In the genomic region with DNA sequence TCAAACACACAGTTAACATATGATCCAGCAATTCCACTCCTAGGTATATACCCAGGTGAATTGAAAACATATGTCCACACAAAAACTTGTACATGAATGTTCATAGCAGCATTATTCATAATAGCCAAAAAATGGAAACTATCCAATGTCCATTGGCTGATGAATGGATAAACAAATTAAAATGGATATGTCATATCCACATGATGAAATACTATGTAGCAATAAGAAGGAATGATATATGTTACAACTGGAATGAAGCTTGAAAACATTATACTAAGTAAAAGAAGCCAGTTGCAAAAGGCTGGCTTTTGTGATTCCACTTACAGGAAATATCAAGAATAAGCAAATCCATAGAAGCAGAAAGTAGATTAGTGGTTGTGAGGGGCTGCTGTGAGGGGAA, we compare ENCODE assay signal across 26 cellular contexts. TPM values are rescaled to one million over a fixed set of nuclear protein-coding genes. Genes with fewer than 3 reads are reported as not detected.
"Had no signal": no experiment of that assay in that cellular context is flagged by ENCODE, and none has a peak within 500 bp of the region (broad histone marks: within the 10 kb centered on the region; RNA-seq: fewer than 3 reads in every experiment).

No MANE protein-coding gene starts in this region.

- ATAC-seq: activated T-cell treated with anti-CD3 and anti-CD28 coated beads, Interleukin-2, amount 50 U/mL, for 72 hours; gastroesophageal sphincter; heart left ventricle had no signal

- H3K27ac Mint-ChIP-seq: activated naive CD4-positive, alpha-beta T cell treated with anti-CD3 and anti-CD28 coated beads, Interleukin-2, amount 50 U/mL, for 24 hours; activated T-cell treated with anti-CD3 and anti-CD28 coated beads, Interleukin-2, amount 50 U/mL, for 72 hours; memory B cell had no signal

- H3K27ac ChIP-seq: adrenal gland, coronary artery, esophagus muscularis mucosa, gastroesophageal sphincter, heart left ventricle, left ventricle myocardium inferior, sigmoid colon, tibial nerve, uterus, WERI-Rb-1 had no signal

- H3K4me1 Mint-ChIP-seq: activated naive CD4-positive, alpha-beta T cell treated with anti-CD3 and anti-CD28 coated beads, Interleukin-2, amount 50 U/mL, for 24 hours; central memory CD8-positive, alpha-beta T cell; memory B cell had no signal

- H3K4me3 Mint-ChIP-seq: activated naive CD4-positive, alpha-beta T cell treated with anti-CD3 and anti-CD28 coated beads, Interleukin-2, amount 50 U/mL, for 24 hours; activated T-cell treated with anti-CD3 and anti-CD28 coated beads, Interleukin-2, amount 50 U/mL, for 72 hours; central memory CD8-positive, alpha-beta T cell; memory B cell had no signal

- H3K9me3 Mint-ChIP-seq: activated naive CD4-positive, alpha-beta T cell treated with anti-CD3 and anti-CD28 coated beads, Interleukin-2, amount 50 U/mL, for 24 hours; activated T-cell treated with anti-CD3 and anti-CD28 coated beads, Interleukin-2, amount 50 U/mL, for 72 hours; central memory CD8-positive, alpha-beta T cell; memory B cell had no signal

- H3K36me3 ChIP-seq: adrenal gland, esophagus muscularis mucosa, gastroesophageal sphincter, heart left ventricle, left ventricle myocardium inferior, sigmoid colon, tibial nerve, uterus, WERI-Rb-1 had no signal

- H3K4me3 ChIP-seq: adrenal gland, coronary artery, esophagus muscularis mucosa, gastroesophageal sphincter, heart left ventricle, left ventricle myocardium inferior, sigmoid colon, tibial nerve, uterus had no signal

- H3K4me1 ChIP-seq: left ventricle myocardium inferior, tibial nerve, uterus had no signal

- DNase-seq: activated CD4-positive, alpha-beta T cell treated with anti-CD3 and anti-CD28 coated beads for 1 hour; activated CD4-positive, alpha-beta T cell treated with anti-CD3 and anti-CD28 coated beads, Interleukin-2, amount 50 U/mL, for 4 hours; activated gamma-delta T cell; activated T-cell treated with anti-CD3 and anti-CD28 coated beads, Interleukin-2, amount 50 U/mL, for 72 hours; adrenal gland; heart left ventricle; left ventricle myocardium inferior; occipital lobe; posterior cingulate gyrus; sigmoid colon; stimulated activated CD4-positive, alpha-beta T cell treated with anti-CD3 and anti-CD28 coated beads, Interleukin-12 subunit alpha, Interleukin-12 subunit beta, amount 100 ng/mL, for 4 hours; stimulated activated CD4-positive, alpha-beta T cell treated with anti-CD3 and anti-CD28 coated beads, Interleukin-1b, Interleukin-23, amount 100 ng/mL, for 48 hours; stimulated activated CD8-positive, alpha-beta memory T cell treated with anti-CD3 and anti-CD28 coated beads, Interleukin-4, amount 100 ng/mL, for 48 hours; stimulated activated naive CD4-positive, alpha-beta T cell; uterus; WERI-Rb-1 had no signal

- H3K9me3 ChIP-seq: adrenal gland, esophagus muscularis mucosa, gastroesophageal sphincter, heart left ventricle, left ventricle myocardium inferior, sigmoid colon, tibial nerve, uterus had no signal

- H3K27me3 ChIP-seq: uterus had no signal

RNA-seq across cellular contexts. Expression of a gene that starts 33.7 kb away (rescaled TPM):
- total RNA-seq: activated CD8-positive, alpha-beta memory T cell treated with anti-CD3 and anti-CD28 coated beads for 36 hours; activated T-cell treated with anti-CD3 and anti-CD28 coated beads, Interleukin-2, amount 50 U/mL, for 72 hours; mononuclear cell; T-helper 2 cell treated with Interferon-gamma antibody and Interleukin-4, amounts not matched to agents 100 ng/mL and 5 ng/mL, for 36 hours had no signal
